8 cellular contexts compared by ENCODE assay signal in genomic region chr1:201258132-201258531, GRCh38. TPM values are rescaled to one million over a fixed set of nuclear protein-coding genes. Genes with fewer than 3 reads are reported as not detected.
"Had no signal": no experiment of that assay in that cellular context is flagged by ENCODE, and none has a peak within 500 bp of the region (broad histone marks: within the 10 kb centered on the region; RNA-seq: fewer than 3 reads in every experiment).

No MANE protein-coding gene starts in this region.

RNA-seq across cellular contexts. Expression of gene PKP1, which starts 25.2 kb away (rescaled TPM):
- total RNA-seq: natural killer cell; natural killer cell treated with Interleukin-12 subunit alpha and Interleukin-12 subunit beta and Interleukin-15 and Interleukin-18, amount 100 ng/mL, for 72 hours; neural crest cell; osteocyte; progenitor cell of endocrine pancreas; right lobe of liver; spleen had no signal
- polyA plus RNA-seq: neural cell had no signal
